In the genomic region with DNA sequence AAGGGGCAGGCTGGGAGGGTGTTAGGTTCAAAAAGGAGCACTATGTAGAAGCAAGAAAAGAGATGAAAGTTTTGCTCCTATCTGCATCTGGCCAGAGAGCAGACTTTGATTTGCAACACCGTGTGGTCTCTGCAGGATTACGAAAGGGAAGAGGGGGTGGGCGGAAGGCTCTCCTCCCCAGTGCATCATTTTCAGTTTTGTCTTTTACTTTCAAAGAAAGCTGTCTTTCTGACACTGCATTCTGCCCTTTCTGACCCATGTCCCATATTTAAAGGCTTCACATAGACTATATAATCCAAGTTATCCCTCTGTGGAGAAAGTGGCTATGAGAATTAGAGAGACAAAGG, we compare ENCODE assay signal across 17 cellular contexts.
DNase-seq lines count a peak whose midpoint lies in the region; ATAC-seq and TF ChIP-seq lines count a peak whose summit lies in the region.
"Had no signal": no experiment of that assay in that cellular context is flagged by ENCODE, and none has a peak within 500 bp of the region (broad histone marks: within the 10 kb centered on the region; RNA-seq: fewer than 3 reads in every experiment).

No MANE protein-coding gene starts in this region.

- H3K27me3 Mint-ChIP-seq in CD14-positive monocyte (ENCODE audit: low read depth in 3 of 3) (peaks cover 2 to 6% (median 3%) of the 10 kb centered on the region in 3 donors), mesothelial cell of epicardium (ENCODE audit: low read depth) (no peaks in the 10 kb centered on the region), Calu3 (ENCODE audit: unreplicated experiment) (no peaks in the 10 kb centered on the region)

- H3K9me3 Mint-ChIP-seq in CD14-positive monocyte (peaks cover 0 to 2% (median 0%) of the 10 kb centered on the region in 7 donors), mesothelial cell of epicardium (peaks cover 1% of the 10 kb centered on the region), Calu3 (ENCODE audit: low read depth, unreplicated experiment) (no peaks in the 10 kb centered on the region)
- H3K9me3 Mint-ChIP-seq: activated naive CD4-positive, alpha-beta T cell treated with anti-CD3 and anti-CD28 coated beads for 36 hours; central memory CD8-positive, alpha-beta T cell; T-cell had no signal

- H3K36me3 Mint-ChIP-seq in CD14-positive monocyte (peaks cover 0 to 2% of the 10 kb centered on the region in 2 donors), mesothelial cell of epicardium (no peaks in the 10 kb centered on the region), Calu3 (ENCODE audit: insufficient read depth, unreplicated experiment) (peaks cover 5% of the 10 kb centered on the region)
- H3K36me3 Mint-ChIP-seq: T-cell had no signal

- intact Hi-C loops in CD14-positive monocyte (cut with micrococcal nuclease), result no loop called here
- intact Hi-C loops in Right ventricle myocardium superior (cut with DNase I), result no loop called here
- intact Hi-C loops in Calu3 (cut with micrococcal nuclease; ENCODE audit: unreplicated experiment), result loop anchor here (2.0 kb wide), 1 partner anchor 23 kb away; no protein-coding TSS in a partner anchor

- TF ChIP-seq CTCF in CD14-positive monocyte (IDR thresholded peaks at IDR 0.05) (no peak), mesothelial cell of epicardium (IDR thresholded peaks at IDR 0.05; ENCODE audit: unreplicated experiment) (no peak), Calu3 (IDR thresholded peaks at IDR 0.05; ENCODE audit: unreplicated experiment) (no peak)

- H3K4me1 Mint-ChIP-seq in CD14-positive monocyte (peaks cover 37% of the 10 kb centered on the region), mesothelial cell of epicardium (peaks cover 69% of the 10 kb centered on the region), Calu3 (ENCODE audit: low read depth, unreplicated experiment) (peaks cover 56% of the 10 kb centered on the region)

- H3K4me3 Mint-ChIP-seq in CD14-positive monocyte (peak overlapping the region; percentile 49 to 62), mesothelial cell of epicardium (no peak overlapping the region), Calu3 (ENCODE audit: low read depth, unreplicated experiment) (no peak overlapping the region)
- H3K4me3 Mint-ChIP-seq: activated naive CD4-positive, alpha-beta T cell treated with anti-CD3 and anti-CD28 coated beads for 36 hours; central memory CD8-positive, alpha-beta T cell; T-cell had no signal

- ATAC-seq in GM19023 (IDR thresholded peaks at IDR 0.05; ENCODE audit: unreplicated experiment), result peak; percentile 15
- no peak for ATAC-seq in Right ventricle myocardium superior (ENCODE audit: poor library complexity)

- H3K27ac Mint-ChIP-seq in CD14-positive monocyte (no peak overlapping the region), mesothelial cell of epicardium (peak overlapping the region; percentile 9), Calu3 (ENCODE audit: unreplicated experiment) (no peak overlapping the region)
- H3K27ac Mint-ChIP-seq: activated naive CD4-positive, alpha-beta T cell treated with anti-CD3 and anti-CD28 coated beads for 36 hours; T-cell had no signal

- DNase-seq in CD14-positive monocyte (ENCODE audit: low spot score) (no peak), SKM-1 treated with dmso at 0.1 percent for 144 hours (lab: John Stamatoyannopoulos, UW; ENCODE audit: unreplicated experiment) (peak; percentile 15), mesothelial cell of epicardium (ENCODE audit: low spot score in 2 of 2, unreplicated experiment in 2 of 2) (no peak), Ammon's horn (ENCODE audit: low spot score) (no peak), Right ventricle myocardium superior (no peak), Calu3 (no peak)
- DNase-seq in activated CD8-positive, alpha-beta memory T cell treated with anti-CD3 and anti-CD28 coated beads, Interleukin-2, amount 50 U/mL, for 4 hours, result no peak
- DNase-seq: aorta; effector memory CD4-positive, alpha-beta T cell; glutamatergic neuron; GOT3; NCI-H187; NCI-H345; T-cell had no signal

- CTCF ChIA-PET in Calu3 (lab: Charles Lee), result interaction anchor here (0.8 to 1.2 kb wide), 6 partner anchors 12 to 295 kb away, joined by 3 to 11 read pairs (median 4); a partner anchor contains a TSS

- no TSS peak for BruUV-seq in Calu3 (replicated peaks; lab: Mats Ljungman, UMichigan)

Comparison
In these comparisons a context has a peak if more than half of its experiments do, and no peak if none do; other contexts are left out.
1. H3K4me3 Mint-ChIP-seq: peak in CD14-positive monocyte (2 of 2); none in mesothelial cell of epicardium (single experiment) and Calu3 (single experiment).